7 cellular contexts compared by ENCODE assay signal in genomic region chr9:34636791-34637355, GRCh38. TPM values are rescaled to one million over a fixed set of nuclear protein-coding genes. Genes with fewer than 3 reads are reported as not detected.
DNase-seq lines count a peak whose midpoint lies in the region; ATAC-seq, FAIRE-seq and TF ChIP-seq lines count a peak whose summit lies in the region.

No MANE protein-coding gene starts in this region.

- peaks cover 19 to 26% (median 25%) of the 10 kb centered on the region in 3 donors for H3K4me1 Mint-ChIP-seq in IgD-negative memory B cell

- peak overlapping the region; percentile 77 for H3K9ac ChIP-seq in HepG2 (ENCODE audit: insufficient read depth, low read depth, low read length)

- H3K4me2 ChIP-seq in HepG2 (ENCODE audit: low read depth, low read length): peak overlapping the region; percentile 99

- H3K4me3 ChIP-seq in astrocyte of the cerebellum (ENCODE audit: low read depth, low read length): peak overlapping the region; percentile 66
- peak overlapping the region; percentile 66 to 91 (median 86) for H3K4me3 ChIP-seq in HepG2 (replicated peaks in 1 of 3; ENCODE audit: insufficient read depth in 1 of 3, low read depth in 2 of 3, low read length in 3 of 3)
- H3K4me3 ChIP-seq in thoracic aorta: peak overlapping the region; percentile 79

- H3K4me1 ChIP-seq in HepG2 (ENCODE audit: insufficient read depth, low read length): peaks cover 54% of the 10 kb centered on the region
- peaks cover 11 to 30% of the 10 kb centered on the region in 2 donors for H3K4me1 ChIP-seq in thoracic aorta (ENCODE audit: control insufficient read depth in 1 of 2, low read depth in 2 of 2)

- no peak for FAIRE-seq in HepG2 (lab: Jason Lieb, UNC)

- no peak for TF ChIP-seq CTCF in astrocyte of the cerebellum (IDR thresholded peaks at IDR 0.05; ENCODE audit: low read depth, low read length, missing control alignments)
- TF ChIP-seq CTCF in HepG2 (CRISPR knock-in tag; IDR thresholded peaks at IDR 0.05): no peak
- no peak for TF ChIP-seq CTCF in thoracic aorta (IDR thresholded peaks at IDR 0.05)

- WGBS in HepG2 (ENCODE audit: low lambda C conversion rate): 10% methylated on average over 3 of the region's 23 CpGs

- intact Hi-C loops in HepG2 (cut with micrococcal nuclease; ENCODE audit: unreplicated experiment): no loop called here

- ATAC-seq in GM18870 (IDR thresholded peaks at IDR 0.05; ENCODE audit: unreplicated experiment) (peak; percentile 21), HepG2 (peak; percentile 21), thoracic aorta (ENCODE audit: insufficient number of reproducible peaks, low FRiP score, low read depth) (no peak), HG02610 (IDR thresholded peaks at IDR 0.05; ENCODE audit: unreplicated experiment) (no peak)

- H3K36me3 ChIP-seq in HepG2 (replicated peaks in 1 of 2; ENCODE audit: control insufficient read depth in 1 of 2, insufficient read depth in 2 of 2, low read length in 2 of 2): peaks cover 3 to 4% of the 10 kb centered on the region in 2 experiments; a peak in 3 of 5 replicates
- no peaks in the 10 kb centered on the region for H3K36me3 ChIP-seq in thoracic aorta

- H3K27me3 Mint-ChIP-seq in IgD-negative memory B cell: no peaks in the 10 kb centered on the region

- TF ChIP-seq EP300 in HepG2 (IDR thresholded peaks at IDR 0.05; ENCODE audit: low read depth in 2 of 2, low read length in 2 of 2) (no peak), HepG2 (CRISPR knock-in tag; IDR thresholded peaks at IDR 0.05; ENCODE audit: borderline replicate concordance) (no peak)

- H4K20me1 ChIP-seq in HepG2 (ENCODE audit: insufficient read depth, low read length): no peaks in the 10 kb centered on the region

- peak overlapping the region; percentile 78 to 95 (median 90) for H3K4me3 Mint-ChIP-seq in IgD-negative memory B cell

- in situ Hi-C loops in astrocyte of the cerebellum (cut with HindIII; ENCODE audit: low sequenced_read_pairs): no loop called here
- in situ Hi-C loops in HepG2 (cut with HindIII; ENCODE audit: extremely low pct_ligation_motif_present, low pct_unique_long_range_greater_than_20kb): no loop called here

- no peaks in the 10 kb centered on the region for H3K9me3 Mint-ChIP-seq in IgD-negative memory B cell

- peak overlapping the region; percentile 39 to 97 (median 66) for H3K27ac Mint-ChIP-seq in IgD-negative memory B cell

- H2AFZ ChIP-seq in HepG2 (ENCODE audit: low read length): no peak overlapping the region

- peaks cover 14% of the 10 kb centered on the region for H3K79me2 ChIP-seq in HepG2 (ENCODE audit: insufficient read depth, low read length)

- no peaks in the 10 kb centered on the region for H3K9me3 ChIP-seq in HepG2 (ENCODE audit: low read length)
- H3K9me3 ChIP-seq in thoracic aorta: no peaks in the 10 kb centered on the region

- no TSS peak for BruUV-seq in HepG2 (replicated peaks; lab: Mats Ljungman, UMichigan)

- CTCF ChIA-PET in HepG2 (lab: Yijun Ruan, JAX; ENCODE audit: low intra/inter-chr PET ratio, low total read pairs): interaction anchor here (1.3 kb wide), 1 partner anchor 10 kb away, joined by 5 read pairs; the partner anchor contains the start of gene GALT

- peaks cover 1% of the 10 kb centered on the region for H3K36me3 Mint-ChIP-seq in IgD-negative memory B cell

- no peak for TF ChIP-seq POLR2A in HepG2 (IDR thresholded peaks at IDR 0.05; ENCODE audit: insufficient read depth in 1 of 2, low read depth in 2 of 2, low read length in 2 of 2)

- peak overlapping the region; percentile 70 for H3K27ac ChIP-seq in HepG2 (ENCODE audit: extremely low read length, insufficient read depth, low read length)
- H3K27ac ChIP-seq in thoracic aorta: peak overlapping the region; percentile 74 to 87

- no peaks in the 10 kb centered on the region; a peak in 1 of 5 replicates for H3K27me3 ChIP-seq in HepG2 (ENCODE audit: control insufficient read depth in 1 of 2, insufficient read depth in 2 of 2, low read length in 2 of 2)
- H3K27me3 ChIP-seq in thoracic aorta (replicated peaks; ENCODE audit: insufficient read depth): no peaks in the 10 kb centered on the region

- POLR2A ChIA-PET in HepG2 (lab: Yijun Ruan, JAX): interaction anchor here (0.8 to 6.9 kb wide), 11 partner anchors 9 to 435 kb away, joined by 3 to 100 read pairs (median 10); partner anchors contain the start of genes DCTN3, GALT, IL11RA and MYORG

- no peak for TF ChIP-seq RAD21 in HepG2 (CRISPR knock-in tag; IDR thresholded peaks at IDR 0.05)

- no peak for DNase-seq in astrocyte of the cerebellum (ENCODE audit: low read depth)
- no peak for DNase-seq in HepG2 (ENCODE audit: low spot score)
- no peak for DNase-seq in thoracic aorta (ENCODE audit: low spot score)
- DNase-seq in GM19238 (ENCODE audit: insufficient read length, low spot score): no peak

RNA-seq across cellular contexts. Expression of gene SIGMAR1, which starts 0.7 kb away (rescaled TPM):
- polyA plus RNA-seq in IgD-negative memory B cell (63.1 TPM), HepG2 (2011; rRNA removed) (38.9 and 45.9 TPM in 2 replicates)
- total RNA-seq in HepG2 (2016; rRNA removed; fragmentation: Illumina TruSeq; extraction: Trizol) (28.5 and 60.8 TPM in 2 replicates), thoracic aorta (100 to 1,000 TPM in 1 of 2 donors, 10 to 100 TPM in 1; 77.0 to 131 TPM)
- 29.7 and 36.9 TPM in 2 replicates for total RNA-seq in HepG2 (2016; cell fraction: cytosol; rRNA removed; fragmentation: Illumina TruSeq; extraction: Trizol; ENCODE audit: low read depth)
- total RNA-seq in HepG2 (2016; cell fraction: insoluble cytoplasmic fraction; rRNA removed; fragmentation: Illumina TruSeq; extraction: Trizol): 27.0 and 60.5 TPM in 2 replicates
- total RNA-seq in HepG2 (2016; cell fraction: membrane; rRNA removed; fragmentation: Illumina TruSeq; extraction: Trizol): 57.4 and 66.9 TPM in 2 replicates
- 47.9 and 57.4 TPM in 2 replicates for total RNA-seq in HepG2 (2016; cell fraction: nucleus; rRNA removed; fragmentation: Illumina TruSeq; extraction: Trizol)
- 46.5 and 47.9 TPM in 2 replicates for polyA plus RNA-seq in HepG2 (2011; cell fraction: cytosol; rRNA removed)
- polyA plus RNA-seq in HepG2 (2011; cell fraction: nucleus; rRNA removed): 28.6 and 40.8 TPM in 2 replicates
- polyA plus RNA-seq in HepG2 (2012): 57.8 and 68.0 TPM in 2 replicates
- 54.4 and 69.4 TPM in 2 replicates for polyA plus RNA-seq in HepG2 (2016; cell fraction: cytosol; fragmentation: Illumina TruSeq; extraction: Trizol; ENCODE audit: low read depth)
- polyA plus RNA-seq in HepG2 (2016; cell fraction: insoluble cytoplasmic fraction; fragmentation: Illumina TruSeq; extraction: Trizol; ENCODE audit: low read depth): 55.2 and 61.1 TPM in 2 replicates
- 86.0 and 102 TPM in 2 replicates for polyA plus RNA-seq in HepG2 (2016; cell fraction: membrane; fragmentation: Illumina TruSeq; extraction: Trizol; ENCODE audit: low read depth)
- polyA plus RNA-seq in HepG2 (2016; cell fraction: nucleus; fragmentation: Illumina TruSeq; extraction: Trizol; ENCODE audit: insufficient read depth, low read depth): 131 and 132 TPM in 2 replicates
- polyA minus RNA-seq in HepG2 (2011; rRNA and poly(A)+ RNA removed; ENCODE audit: low replicate concordance): 71.0 and 231 TPM in 2 replicates
- 23.8 and 24.9 TPM in 2 replicates for polyA minus RNA-seq in HepG2 (2011; cell fraction: cytosol; rRNA and poly(A)+ RNA removed)
- polyA minus RNA-seq in HepG2 (2011; cell fraction: nucleus; rRNA and poly(A)+ RNA removed): 13.3 and 18.3 TPM in 2 replicates

RNA-seq across cellular contexts. Expression of gene ARID3C, which starts 8.0 kb away (rescaled TPM):
- polyA plus RNA-seq in IgD-negative memory B cell (not detected), HepG2 (2011; rRNA removed) (not detected in 2 replicates)
- total RNA-seq in HepG2 (2016; rRNA removed; fragmentation: Illumina TruSeq; extraction: Trizol) (not detected in 2 replicates), thoracic aorta (not detected)
- not detected in 2 replicates for total RNA-seq in HepG2 (2016; cell fraction: cytosol; rRNA removed; fragmentation: Illumina TruSeq; extraction: Trizol; ENCODE audit: low read depth)
- not detected in 2 replicates for total RNA-seq in HepG2 (2016; cell fraction: insoluble cytoplasmic fraction; rRNA removed; fragmentation: Illumina TruSeq; extraction: Trizol)
- total RNA-seq in HepG2 (2016; cell fraction: membrane; rRNA removed; fragmentation: Illumina TruSeq; extraction: Trizol): not detected in 2 replicates
- total RNA-seq in HepG2 (2016; cell fraction: nucleus; rRNA removed; fragmentation: Illumina TruSeq; extraction: Trizol): not detected in 2 replicates
- polyA plus RNA-seq in HepG2 (2011; cell fraction: cytosol; rRNA removed): not detected in 2 replicates
- 0.17 and 0.34 TPM in 2 replicates for polyA plus RNA-seq in HepG2 (2011; cell fraction: nucleus; rRNA removed)
- 0.12 TPM in 1 of 2 replicates, not detected in the other for polyA plus RNA-seq in HepG2 (2012)
- not detected in 2 replicates for polyA plus RNA-seq in HepG2 (2016; cell fraction: cytosol; fragmentation: Illumina TruSeq; extraction: Trizol; ENCODE audit: low read depth)
- polyA plus RNA-seq in HepG2 (2016; cell fraction: insoluble cytoplasmic fraction; fragmentation: Illumina TruSeq; extraction: Trizol; ENCODE audit: low read depth): not detected in 2 replicates
- polyA plus RNA-seq in HepG2 (2016; cell fraction: membrane; fragmentation: Illumina TruSeq; extraction: Trizol; ENCODE audit: low read depth): not detected in 2 replicates
- 0.45 TPM in 1 of 2 replicates, not detected in the other for polyA plus RNA-seq in HepG2 (2016; cell fraction: nucleus; fragmentation: Illumina TruSeq; extraction: Trizol; ENCODE audit: insufficient read depth, low read depth)
- polyA minus RNA-seq in HepG2 (2011; rRNA and poly(A)+ RNA removed; ENCODE audit: low replicate concordance): not detected in 2 replicates
- not detected in 2 replicates for polyA minus RNA-seq in HepG2 (2011; cell fraction: cytosol; rRNA and poly(A)+ RNA removed)
- not detected in 2 replicates for polyA minus RNA-seq in HepG2 (2011; cell fraction: nucleus; rRNA and poly(A)+ RNA removed)

RNA-seq across cellular contexts. Expression of gene GALT, which starts 9.6 kb away (rescaled TPM):
- polyA plus RNA-seq in IgD-negative memory B cell (37.2 TPM), HepG2 (2011; rRNA removed) (46.3 and 51.3 TPM in 2 replicates)
- total RNA-seq in HepG2 (2016; rRNA removed; fragmentation: Illumina TruSeq; extraction: Trizol) (21.1 and 40.4 TPM in 2 replicates), thoracic aorta (10 to 100 TPM; 67.7 to 78.4 TPM)
- total RNA-seq in HepG2 (2016; cell fraction: cytosol; rRNA removed; fragmentation: Illumina TruSeq; extraction: Trizol; ENCODE audit: low read depth): 12.8 and 15.4 TPM in 2 replicates
- total RNA-seq in HepG2 (2016; cell fraction: insoluble cytoplasmic fraction; rRNA removed; fragmentation: Illumina TruSeq; extraction: Trizol): 21.8 and 38.8 TPM in 2 replicates
- total RNA-seq in HepG2 (2016; cell fraction: membrane; rRNA removed; fragmentation: Illumina TruSeq; extraction: Trizol): 13.8 and 14.2 TPM in 2 replicates
- 46.8 and 57.0 TPM in 2 replicates for total RNA-seq in HepG2 (2016; cell fraction: nucleus; rRNA removed; fragmentation: Illumina TruSeq; extraction: Trizol)
- polyA plus RNA-seq in HepG2 (2011; cell fraction: cytosol; rRNA removed): 11.4 and 15.3 TPM in 2 replicates
- polyA plus RNA-seq in HepG2 (2011; cell fraction: nucleus; rRNA removed): 271 and 279 TPM in 2 replicates
- 32.1 and 38.4 TPM in 2 replicates for polyA plus RNA-seq in HepG2 (2012)
- polyA plus RNA-seq in HepG2 (2016; cell fraction: cytosol; fragmentation: Illumina TruSeq; extraction: Trizol; ENCODE audit: low read depth): 9.9 TPM in 2 replicates
- polyA plus RNA-seq in HepG2 (2016; cell fraction: insoluble cytoplasmic fraction; fragmentation: Illumina TruSeq; extraction: Trizol; ENCODE audit: low read depth): 26.1 and 30.6 TPM in 2 replicates
- polyA plus RNA-seq in HepG2 (2016; cell fraction: membrane; fragmentation: Illumina TruSeq; extraction: Trizol; ENCODE audit: low read depth): 10.9 and 13.1 TPM in 2 replicates
- polyA plus RNA-seq in HepG2 (2016; cell fraction: nucleus; fragmentation: Illumina TruSeq; extraction: Trizol; ENCODE audit: insufficient read depth, low read depth): 91.9 and 92.7 TPM in 2 replicates
- polyA minus RNA-seq in HepG2 (2011; rRNA and poly(A)+ RNA removed; ENCODE audit: low replicate concordance): 27.4 and 44.3 TPM in 2 replicates
- polyA minus RNA-seq in HepG2 (2011; cell fraction: cytosol; rRNA and poly(A)+ RNA removed): 4.0 and 5.6 TPM in 2 replicates
- 68.1 and 83.3 TPM in 2 replicates for polyA minus RNA-seq in HepG2 (2011; cell fraction: nucleus; rRNA and poly(A)+ RNA removed)

RNA-seq across cellular contexts. Expression of gene IL11RA, which starts 15.1 kb away (rescaled TPM):
- polyA plus RNA-seq in IgD-negative memory B cell (4.7 TPM), HepG2 (2011; rRNA removed) (4.2 and 5.8 TPM in 2 replicates)
- total RNA-seq in HepG2 (2016; rRNA removed; fragmentation: Illumina TruSeq; extraction: Trizol) (0.83 and 2.0 TPM in 2 replicates), thoracic aorta (10 to 100 TPM; 81.3 to 99.0 TPM)
- 0.40 and 0.71 TPM in 2 replicates for total RNA-seq in HepG2 (2016; cell fraction: cytosol; rRNA removed; fragmentation: Illumina TruSeq; extraction: Trizol; ENCODE audit: low read depth)
- 0.43 and 2.2 TPM in 2 replicates for total RNA-seq in HepG2 (2016; cell fraction: insoluble cytoplasmic fraction; rRNA removed; fragmentation: Illumina TruSeq; extraction: Trizol)
- total RNA-seq in HepG2 (2016; cell fraction: membrane; rRNA removed; fragmentation: Illumina TruSeq; extraction: Trizol): 0.65 and 1.2 TPM in 2 replicates
- total RNA-seq in HepG2 (2016; cell fraction: nucleus; rRNA removed; fragmentation: Illumina TruSeq; extraction: Trizol): 4.1 and 4.6 TPM in 2 replicates
- 1.7 and 2.2 TPM in 2 replicates for polyA plus RNA-seq in HepG2 (2011; cell fraction: cytosol; rRNA removed)
- polyA plus RNA-seq in HepG2 (2011; cell fraction: nucleus; rRNA removed): 26.9 and 33.5 TPM in 2 replicates
- polyA plus RNA-seq in HepG2 (2012): 5.1 and 5.4 TPM in 2 replicates
- polyA plus RNA-seq in HepG2 (2016; cell fraction: cytosol; fragmentation: Illumina TruSeq; extraction: Trizol; ENCODE audit: low read depth): 0.33 and 0.60 TPM in 2 replicates
- 0.62 and 1.0 TPM in 2 replicates for polyA plus RNA-seq in HepG2 (2016; cell fraction: insoluble cytoplasmic fraction; fragmentation: Illumina TruSeq; extraction: Trizol; ENCODE audit: low read depth)
- polyA plus RNA-seq in HepG2 (2016; cell fraction: membrane; fragmentation: Illumina TruSeq; extraction: Trizol; ENCODE audit: low read depth): 0.48 and 0.87 TPM in 2 replicates
- polyA plus RNA-seq in HepG2 (2016; cell fraction: nucleus; fragmentation: Illumina TruSeq; extraction: Trizol; ENCODE audit: insufficient read depth, low read depth): 4.4 and 5.8 TPM in 2 replicates
- polyA minus RNA-seq in HepG2 (2011; rRNA and poly(A)+ RNA removed; ENCODE audit: low replicate concordance): 8.7 and 9.2 TPM in 2 replicates
- 1.4 and 2.2 TPM in 2 replicates for polyA minus RNA-seq in HepG2 (2011; cell fraction: cytosol; rRNA and poly(A)+ RNA removed)
- 9.5 and 16.4 TPM in 2 replicates for polyA minus RNA-seq in HepG2 (2011; cell fraction: nucleus; rRNA and poly(A)+ RNA removed)

RNA-seq across cellular contexts. Expression of gene DCTN3, which starts 16.6 kb away (rescaled TPM):
- polyA plus RNA-seq in IgD-negative memory B cell (113 TPM), HepG2 (2011; rRNA removed) (32.8 and 34.5 TPM in 2 replicates)
- total RNA-seq in HepG2 (2016; rRNA removed; fragmentation: Illumina TruSeq; extraction: Trizol) (27.4 and 30.8 TPM in 2 replicates), thoracic aorta (10 to 100 TPM; 48.1 to 70.4 TPM)
- 11.0 and 11.1 TPM in 2 replicates for total RNA-seq in HepG2 (2016; cell fraction: cytosol; rRNA removed; fragmentation: Illumina TruSeq; extraction: Trizol; ENCODE audit: low read depth)
- 29.0 and 29.5 TPM in 2 replicates for total RNA-seq in HepG2 (2016; cell fraction: insoluble cytoplasmic fraction; rRNA removed; fragmentation: Illumina TruSeq; extraction: Trizol)
- 15.9 and 16.4 TPM in 2 replicates for total RNA-seq in HepG2 (2016; cell fraction: membrane; rRNA removed; fragmentation: Illumina TruSeq; extraction: Trizol)
- total RNA-seq in HepG2 (2016; cell fraction: nucleus; rRNA removed; fragmentation: Illumina TruSeq; extraction: Trizol): 15.7 and 15.9 TPM in 2 replicates
- 32.8 and 40.8 TPM in 2 replicates for polyA plus RNA-seq in HepG2 (2011; cell fraction: cytosol; rRNA removed)
- 36.1 and 42.7 TPM in 2 replicates for polyA plus RNA-seq in HepG2 (2011; cell fraction: nucleus; rRNA removed)
- 27.8 and 28.4 TPM in 2 replicates for polyA plus RNA-seq in HepG2 (2012)
- 15.7 and 17.6 TPM in 2 replicates for polyA plus RNA-seq in HepG2 (2016; cell fraction: cytosol; fragmentation: Illumina TruSeq; extraction: Trizol; ENCODE audit: low read depth)
- 38.4 and 45.3 TPM in 2 replicates for polyA plus RNA-seq in HepG2 (2016; cell fraction: insoluble cytoplasmic fraction; fragmentation: Illumina TruSeq; extraction: Trizol; ENCODE audit: low read depth)
- polyA plus RNA-seq in HepG2 (2016; cell fraction: membrane; fragmentation: Illumina TruSeq; extraction: Trizol; ENCODE audit: low read depth): 19.8 and 22.1 TPM in 2 replicates
- 37.1 and 38.5 TPM in 2 replicates for polyA plus RNA-seq in HepG2 (2016; cell fraction: nucleus; fragmentation: Illumina TruSeq; extraction: Trizol; ENCODE audit: insufficient read depth, low read depth)
- polyA minus RNA-seq in HepG2 (2011; rRNA and poly(A)+ RNA removed; ENCODE audit: low replicate concordance): 25.6 and 63.0 TPM in 2 replicates
- polyA minus RNA-seq in HepG2 (2011; cell fraction: cytosol; rRNA and poly(A)+ RNA removed): 6.0 and 6.2 TPM in 2 replicates
- 17.4 and 23.5 TPM in 2 replicates for polyA minus RNA-seq in HepG2 (2011; cell fraction: nucleus; rRNA and poly(A)+ RNA removed)

Comparison
In these comparisons a context has a peak if more than half of its experiments do, and no peak if none do; other contexts are left out.
1. ATAC-seq: peak in GM18870 (single experiment) and HepG2 (single experiment); none in thoracic aorta (single experiment) and HG02610 (single experiment).
2. Peak in every context shown above with its lines, with median percentiles within 50 percentile points of each other: H3K4me3 ChIP-seq.